Comparison of ENCODE assay signal across 8 cellular contexts in genomic region chr7:24573008-24573553, GRCh38. TPM values are rescaled to one million over a fixed set of nuclear protein-coding genes. Genes with fewer than 3 reads are reported as not detected.
A peak's percentile ranks its signal among the peaks of the same experiment; 100 is the strongest.
DNase-seq lines count a peak whose midpoint lies in the region; ATAC-seq, FAIRE-seq and TF ChIP-seq lines count a peak whose summit lies in the region.

Gene PALS2, plus strand, starts transcription at chr7:24573452. Its CDS starts 50,216 bp downstream, at chr7:24623668.

- H3K36me3 ChIP-seq in keratinocyte (ENCODE audit: control insufficient read depth in 2 of 2, extremely low read depth in 1 of 2, insufficient read depth in 2 of 2, low read length in 2 of 2) = no peaks in the 10 kb centered on the region

- H3K27ac Mint-ChIP-seq in activated B cell treated with CpG ODN at 0.5 μM for 24 hours = peak within 1 kb of the TSS; percentile 89
- peak within 1 kb of the TSS; percentile 77 for H3K27ac Mint-ChIP-seq in central memory CD8-positive, alpha-beta T cell (ENCODE audit: low read depth)

- peak within 1 kb of the TSS; percentile 76 to 99 (median 90) for H3K4me3 ChIP-seq in keratinocyte (ENCODE audit: control insufficient read depth in 2 of 3, extremely low read depth in 1 of 3, insufficient read depth in 2 of 3, low read depth in 1 of 3, low read length in 3 of 3)

- TF ChIP-seq CTCF in activated B cell treated with CpG ODN at 0.5 μM for 24 hours (IDR thresholded peaks at IDR 0.05) (no peak), keratinocyte (optimal IDR thresholded peaks at IDR 0.05 in 1 of 3, IDR thresholded peaks at IDR 0.05 in 1 of 3, conservative IDR thresholded peaks at IDR 0.05 in 1 of 3; ENCODE audit: extremely low read depth in 1 of 3, insufficient read depth in 2 of 3, low read length in 3 of 3) (no peak)

- CTCF ChIA-PET in activated B cell treated with CpG ODN at 0.5 μM for 24 hours (lab: Charles Lee) = interaction anchor here (1.1 kb wide), 1 partner anchor 16 kb away, joined by 3 read pairs; no protein-coding TSS in a partner anchor

- intact Hi-C loops in activated B cell treated with CpG ODN at 0.5 μM for 24 hours (cut with micrococcal nuclease) = loop anchor here (1.0 to 10.0 kb wide), 8 partner anchors 9 to 1038 kb away; partner anchors contain the start of genes CCDC126, FAM221A, OSBPL3 and TRA2A

- no peaks in the 10 kb centered on the region for H3K9me1 ChIP-seq in keratinocyte (ENCODE audit: control insufficient read depth, extremely low read depth, insufficient read depth, low read length)

- H3K9ac ChIP-seq in keratinocyte (ENCODE audit: control insufficient read depth, extremely low read depth, insufficient read depth, low read length) = peak within 1 kb of the TSS; percentile 84

- peaks cover 16% of the 10 kb centered on the region for H3K4me1 ChIP-seq in keratinocyte (ENCODE audit: control insufficient read depth, extremely low read depth, insufficient read depth, low read length)

- FAIRE-seq in keratinocyte (lab: Jason Lieb, UNC) = no peak

- peak; percentile 36 for ATAC-seq in HG02938 (IDR thresholded peaks at IDR 0.05; ENCODE audit: unreplicated experiment)
- peak; percentile 73 for ATAC-seq in activated B cell treated with CpG ODN at 0.5 μM for 24 hours (ENCODE audit: low read depth)
- ATAC-seq in central memory CD8-positive, alpha-beta T cell (replicated peaks; ENCODE audit: extremely low read depth, poor library complexity, severe bottlenecking) = peak; percentile 77

- H3K9me3 ChIP-seq in keratinocyte (ENCODE audit: control insufficient read depth, low read depth, low read length) = no peaks in the 10 kb centered on the region

- peaks cover 40% of the 10 kb centered on the region for H3K4me1 Mint-ChIP-seq in activated B cell treated with CpG ODN at 0.5 μM for 24 hours
- H3K4me1 Mint-ChIP-seq in central memory CD8-positive, alpha-beta T cell = peaks cover 36% of the 10 kb centered on the region

- DNase-seq in NCI-H524 (lab: John Stamatoyannopoulos, UW) = peak; percentile 66 to 68
- DNase-seq in NCI-H524 treated with DMSO at 0.1 percent for 48 hours (lab: John Stamatoyannopoulos, UW) = no peak
- DNase-seq in NCI-H2029 treated with DMSO at 0.1 percent for 48 hours (lab: John Stamatoyannopoulos, UW) = peak; percentile 18
- peak; percentile 87 for DNase-seq in activated B cell treated with CpG ODN at 0.5 μM for 24 hours
- peak; percentile 61 to 85 for DNase-seq in central memory CD8-positive, alpha-beta T cell (ENCODE audit: low spot score in 2 of 2)
- no peak for DNase-seq in keratinocyte (ENCODE audit: low read depth, low spot score)
- peak; percentile 66 to 67 for DNase-seq in stimulated activated CD4-positive, alpha-beta T cell treated with anti-CD3 and anti-CD28 coated beads, Interleukin-15, amount 100 ng/mL, for 1 hour (ENCODE audit: low read depth in 1 of 2, low spot score in 1 of 2)

- H3K9me3 Mint-ChIP-seq in activated B cell treated with CpG ODN at 0.5 μM for 24 hours = no peaks in the 10 kb centered on the region
- H3K9me3 Mint-ChIP-seq in central memory CD8-positive, alpha-beta T cell = no peaks in the 10 kb centered on the region

- peaks cover 11% of the 10 kb centered on the region for H3K27me3 ChIP-seq in keratinocyte (ENCODE audit: control insufficient read depth, extremely low read depth, insufficient read depth, low read length)

- H3K4me3 Mint-ChIP-seq in activated B cell treated with CpG ODN at 0.5 μM for 24 hours = peak within 1 kb of the TSS; percentile 91
- peak within 1 kb of the TSS; percentile 88 for H3K4me3 Mint-ChIP-seq in central memory CD8-positive, alpha-beta T cell

- peak within 1 kb of the TSS; percentile 91 for H2AFZ ChIP-seq in keratinocyte (ENCODE audit: control insufficient read depth, low read length)

- H3K4me2 ChIP-seq in keratinocyte (ENCODE audit: control insufficient read depth, extremely low read depth, insufficient read depth, low read depth, low read length) = peak within 1 kb of the TSS; percentile 96

- H4K20me1 ChIP-seq in keratinocyte (ENCODE audit: control insufficient read depth, extremely low read depth, insufficient read depth, low read length) = peaks cover under 1% of the 10 kb centered on the region

- H3K27me3 Mint-ChIP-seq in activated B cell treated with CpG ODN at 0.5 μM for 24 hours = no peaks in the 10 kb centered on the region
- no peaks in the 10 kb centered on the region for H3K27me3 Mint-ChIP-seq in central memory CD8-positive, alpha-beta T cell

- dilution Hi-C loops in keratinocyte (cut with MboI; ENCODE audit: extremely low pct_ligation_motif_present, low sequenced_read_pairs) = no loop called here

- peak within 1 kb of the TSS; percentile 77 for H3K27ac ChIP-seq in keratinocyte (ENCODE audit: control insufficient read depth, insufficient read depth, low read length)

- POLR2A ChIA-PET in activated B cell treated with CpG ODN at 0.5 μM for 24 hours (lab: Charles Lee) = interaction anchor here (1.0 to 1.8 kb wide), 3 partner anchors 14 to 553 kb away, joined by 3 to 5 read pairs (median 5); no protein-coding TSS in a partner anchor

- H3K79me2 ChIP-seq in keratinocyte (ENCODE audit: control insufficient read depth, insufficient read depth, low read length) = peaks cover 41% of the 10 kb centered on the region

- H3K36me3 Mint-ChIP-seq in activated B cell treated with CpG ODN at 0.5 μM for 24 hours (ENCODE audit: low read depth) = peaks cover 3% of the 10 kb centered on the region
- peaks cover 13% of the 10 kb centered on the region for H3K36me3 Mint-ChIP-seq in central memory CD8-positive, alpha-beta T cell (ENCODE audit: insufficient read depth)

RNA-seq across cellular contexts. Expression of gene PALS2, which starts in this region (rescaled TPM):
- 29.8 and 34.8 TPM in 2 replicates for total RNA-seq in activated B cell treated with CpG ODN at 0.5 μM for 24 hours
- 7.4 to 16.0 TPM (median 15.4 TPM) in 3 replicates for polyA plus RNA-seq in keratinocyte
- 15.1 TPM for polyA plus RNA-seq in keratinocyte (2011; ENCODE audit: low read depth)
- 9.8 and 12.3 TPM in 2 replicates for polyA plus RNA-seq in keratinocyte (2011; cell fraction: cytosol; rRNA removed)
- polyA plus RNA-seq in keratinocyte (2011; cell fraction: nucleus; rRNA removed) = 10.6 and 15.6 TPM in 2 replicates
- 7.6 and 17.8 TPM in 2 replicates for polyA plus RNA-seq in keratinocyte (2012; ENCODE audit: low replicate concordance)
- polyA minus RNA-seq in keratinocyte = 3.6 to 22.8 TPM (median 6.3 TPM) in 3 replicates
- 22.1 TPM for polyA minus RNA-seq in keratinocyte (2011; cell fraction: cytosol; rRNA and poly(A)+ RNA removed)
- polyA minus RNA-seq in keratinocyte (2011; cell fraction: nucleus; rRNA and poly(A)+ RNA removed) = 7.9 and 10.6 TPM in 2 replicates

Comparison
In these comparisons a context has a peak if more than half of its experiments do, and no peak if none do; other contexts are left out.
1. DNase-seq: peak in NCI-H524 (2 of 2), NCI-H2029 treated with DMSO at 0.1 percent for 48 hours (single experiment), activated B cell treated with CpG ODN at 0.5 μM for 24 hours (single experiment), central memory CD8-positive, alpha-beta T cell (2 of 2) and stimulated activated CD4-positive, alpha-beta T cell treated with anti-CD3 and anti-CD28 coated beads, Interleukin-15, amount 100 ng/mL, for 1 hour (2 of 2); none in NCI-H524 treated with DMSO at 0.1 percent for 48 hours (single experiment) and keratinocyte (single experiment).
2. Peak in every context shown above with its lines, with median percentiles within 50 percentile points of each other: ATAC-seq.